In the genomic region with DNA sequence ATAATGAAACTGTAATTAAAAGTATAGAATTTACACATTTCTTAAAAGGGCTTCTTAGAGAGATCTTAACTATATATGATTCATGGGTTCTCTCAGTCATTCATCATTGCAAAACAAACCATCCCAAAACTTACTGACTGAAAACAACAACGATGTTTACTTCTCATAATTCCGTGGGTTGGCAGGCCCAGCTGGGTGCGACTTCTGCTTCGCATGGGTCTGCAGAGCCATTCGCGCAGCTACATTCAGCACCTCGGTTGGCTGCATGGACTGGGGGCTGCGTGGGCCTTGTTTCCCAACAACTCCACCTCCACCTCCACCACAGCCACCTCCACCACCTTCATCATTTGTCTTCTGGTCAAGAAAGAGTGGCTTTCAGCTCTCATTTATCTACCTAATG, we compare ENCODE assay signal across 19 cellular contexts. TPM values are rescaled to one million over a fixed set of nuclear protein-coding genes. Genes with fewer than 3 reads are reported as not detected.
A peak's percentile ranks its signal among the peaks of the same experiment; 100 is the strongest.
DNase-seq lines count a peak whose midpoint lies in the region; ATAC-seq and TF ChIP-seq lines count a peak whose summit lies in the region.
"Had no signal": no experiment of that assay in that cellular context is flagged by ENCODE, and none has a peak within 500 bp of the region (broad histone marks: within the 10 kb centered on the region; RNA-seq: fewer than 3 reads in every experiment).

No MANE protein-coding gene starts in this region.

- H3K79me2 ChIP-seq in neural progenitor cell (ENCODE audit: low read depth) (no peaks in the 10 kb centered on the region), smooth muscle cell (ENCODE audit: low read depth) (no peaks in the 10 kb centered on the region)

- no peak overlapping the region for H2AFZ ChIP-seq in neural progenitor cell (replicated peaks)
- no peak overlapping the region for H2AFZ ChIP-seq in smooth muscle cell (ENCODE audit: low read depth)
- H2AFZ ChIP-seq: GM23338 had no signal

- H3F3A ChIP-seq in neural progenitor cell (ENCODE audit: low read depth), result peaks cover 6% of the 10 kb centered on the region
- no peaks in the 10 kb centered on the region for H3F3A ChIP-seq in smooth muscle cell (ENCODE audit: low read depth)

- H3K4me2 ChIP-seq in neural progenitor cell (peak overlapping the region; percentile 59), smooth muscle cell (peak overlapping the region; percentile 47)
- H3K4me2 ChIP-seq: BLaER1, GM23338 had no signal

- peaks cover 22% of the 10 kb centered on the region for H3K36me3 Mint-ChIP-seq in activated CD4-positive, alpha-beta T cell treated with anti-CD3 and anti-CD28 coated beads, Interleukin-2, amount 10 ng/mL, durations not matched to agents 7 days and 5 days (ENCODE audit: low read depth)
- peaks cover 92% of the 10 kb centered on the region for H3K36me3 Mint-ChIP-seq in dendritic cell treated with granulocyte-macrophage colony-stimulating factor and Interleukin-4, amounts not matched to agents 40 ng/mL and 50 ng/mL, for 4 days (ENCODE audit: low read depth)
- H3K36me3 Mint-ChIP-seq in neural progenitor cell, result no peaks in the 10 kb centered on the region
- no peaks in the 10 kb centered on the region for H3K36me3 Mint-ChIP-seq in stimulated activated memory B cell treated with anti-CD40 and anti-IgM and Interleukin-4, amounts not matched to agents 10 μg/mL and 1 μg/mL and 100 μg/mL, for 72 hours

- peaks cover 5% of the 10 kb centered on the region for H3K27me3 Mint-ChIP-seq in activated CD4-positive, alpha-beta T cell treated with anti-CD3 and anti-CD28 coated beads, Interleukin-2, amount 10 ng/mL, durations not matched to agents 7 days and 5 days
- no peaks in the 10 kb centered on the region for H3K27me3 Mint-ChIP-seq in dendritic cell treated with granulocyte-macrophage colony-stimulating factor and Interleukin-4, amounts not matched to agents 40 ng/mL and 50 ng/mL, for 4 days
- H3K27me3 Mint-ChIP-seq in neural progenitor cell (ENCODE audit: insufficient read depth, low read depth), result peaks cover 13% of the 10 kb centered on the region
- peaks cover 16% of the 10 kb centered on the region for H3K27me3 Mint-ChIP-seq in stimulated activated memory B cell treated with anti-CD40 and anti-IgM and Interleukin-4, amounts not matched to agents 10 μg/mL and 1 μg/mL and 100 μg/mL, for 72 hours
- H3K27me3 Mint-ChIP-seq: CD4-positive, CD25-positive, alpha-beta regulatory T cell had no signal

- no peak overlapping the region for H3K27ac ChIP-seq in neural progenitor cell
- H3K27ac ChIP-seq in smooth muscle cell (ENCODE audit: low read depth), result peak overlapping the region; percentile 81
- H3K27ac ChIP-seq: BLaER1 had no signal

- peaks cover 17% of the 10 kb centered on the region for H3K4me1 ChIP-seq in neural progenitor cell
- H3K4me1 ChIP-seq in smooth muscle cell (ENCODE audit: low read depth), result peaks cover 14% of the 10 kb centered on the region

- H4K20me1 ChIP-seq in neural progenitor cell (ENCODE audit: low read depth) (no peaks in the 10 kb centered on the region), smooth muscle cell (ENCODE audit: low read depth) (no peaks in the 10 kb centered on the region)
- H4K20me1 ChIP-seq: BLaER1 had no signal

- no peak for ATAC-seq in stimulated activated memory B cell treated with anti-CD40 and anti-IgM and Interleukin-4, amounts not matched to agents 10 μg/mL and 1 μg/mL and 100 μg/mL, for 72 hours

- CTCF ChIA-PET in activated CD4-positive, alpha-beta T cell treated with anti-CD3 and anti-CD28 coated beads, Interleukin-2, amount 10 ng/mL, durations not matched to agents 7 days and 5 days (lab: Charles Lee), result interaction anchor here (1.4 to 2.7 kb wide), 4 partner anchors 10 to 23 kb away, joined by 3 to 8 read pairs (median 6); no protein-coding TSS in a partner anchor

- no peaks in the 10 kb centered on the region for H3K36me3 ChIP-seq in neural progenitor cell
- no peaks in the 10 kb centered on the region for H3K36me3 ChIP-seq in smooth muscle cell (ENCODE audit: low read depth)
- H3K36me3 ChIP-seq: BLaER1 had no signal

- peaks cover 38% of the 10 kb centered on the region for H3K4me1 Mint-ChIP-seq in activated CD4-positive, alpha-beta T cell treated with anti-CD3 and anti-CD28 coated beads, Interleukin-2, amount 10 ng/mL, durations not matched to agents 7 days and 5 days
- H3K4me1 Mint-ChIP-seq in dendritic cell treated with granulocyte-macrophage colony-stimulating factor and Interleukin-4, amounts not matched to agents 40 ng/mL and 50 ng/mL, for 4 days (ENCODE audit: low read depth), result peaks cover 93% of the 10 kb centered on the region
- H3K4me1 Mint-ChIP-seq in neural progenitor cell, result peaks cover 25% of the 10 kb centered on the region
- H3K4me1 Mint-ChIP-seq in stimulated activated memory B cell treated with anti-CD40 and anti-IgM and Interleukin-4, amounts not matched to agents 10 μg/mL and 1 μg/mL and 100 μg/mL, for 72 hours, result peaks cover 28% of the 10 kb centered on the region

- no peaks in the 10 kb centered on the region for H3K9me3 ChIP-seq in neural progenitor cell (ENCODE audit: low read depth)
- H3K9me3 ChIP-seq in smooth muscle cell (replicated peaks; ENCODE audit: low read depth), result no peaks in the 10 kb centered on the region
- H3K9me3 ChIP-seq: BLaER1 had no signal

- TF ChIP-seq CTCF in neural progenitor cell (IDR thresholded peaks at IDR 0.05) (no peak), smooth muscle cell (IDR thresholded peaks at IDR 0.05; ENCODE audit: borderline replicate concordance, insufficient read depth, poor library complexity, severe bottlenecking) (no peak)

- POLR2A ChIA-PET in activated CD4-positive, alpha-beta T cell treated with anti-CD3 and anti-CD28 coated beads, Interleukin-2, amount 10 ng/mL, durations not matched to agents 7 days and 5 days (lab: Charles Lee), result no interaction called here

- 66% methylated on average over 8 of the region's 8 CpGs for WGBS in smooth muscle cell (ENCODE audit: low lambda C conversion rate)

- H3K27me3 ChIP-seq in neural progenitor cell (peaks cover 40% of the 10 kb centered on the region), smooth muscle cell (ENCODE audit: low read depth) (no peaks in the 10 kb centered on the region)
- H3K27me3 ChIP-seq: BLaER1 had no signal

- intact Hi-C loops in dendritic cell treated with granulocyte-macrophage colony-stimulating factor and Interleukin-4, amounts not matched to agents 40 ng/mL and 50 ng/mL, for 4 days (cut with micrococcal nuclease), result no loop called here
- intact Hi-C loops in head of caudate nucleus (cut with DNase I), result no loop called here

- H3K9ac ChIP-seq in neural progenitor cell (no peak overlapping the region), smooth muscle cell (ENCODE audit: low read depth) (no peak overlapping the region)
- H3K9ac ChIP-seq: BLaER1 had no signal

- no peak overlapping the region for H3K4me3 Mint-ChIP-seq in activated CD4-positive, alpha-beta T cell treated with anti-CD3 and anti-CD28 coated beads, Interleukin-2, amount 10 ng/mL, durations not matched to agents 7 days and 5 days
- peak overlapping the region; percentile 67 for H3K4me3 Mint-ChIP-seq in dendritic cell treated with granulocyte-macrophage colony-stimulating factor and Interleukin-4, amounts not matched to agents 40 ng/mL and 50 ng/mL, for 4 days
- H3K4me3 Mint-ChIP-seq in neural progenitor cell, result no peak overlapping the region
- no peak overlapping the region for H3K4me3 Mint-ChIP-seq in stimulated activated memory B cell treated with anti-CD40 and anti-IgM and Interleukin-4, amounts not matched to agents 10 μg/mL and 1 μg/mL and 100 μg/mL, for 72 hours
- H3K4me3 Mint-ChIP-seq: CD4-positive, CD25-positive, alpha-beta regulatory T cell; GM23338 had no signal

- H3K9me3 Mint-ChIP-seq in activated CD4-positive, alpha-beta T cell treated with anti-CD3 and anti-CD28 coated beads, Interleukin-2, amount 10 ng/mL, durations not matched to agents 7 days and 5 days, result peaks cover 16% of the 10 kb centered on the region
- H3K9me3 Mint-ChIP-seq in dendritic cell treated with granulocyte-macrophage colony-stimulating factor and Interleukin-4, amounts not matched to agents 40 ng/mL and 50 ng/mL, for 4 days, result no peaks in the 10 kb centered on the region
- H3K9me3 Mint-ChIP-seq in neural progenitor cell, result no peaks in the 10 kb centered on the region
- H3K9me3 Mint-ChIP-seq in stimulated activated memory B cell treated with anti-CD40 and anti-IgM and Interleukin-4, amounts not matched to agents 10 μg/mL and 1 μg/mL and 100 μg/mL, for 72 hours, result no peaks in the 10 kb centered on the region
- H3K9me3 Mint-ChIP-seq: GM23338 had no signal

- H3K4me3 ChIP-seq in neural progenitor cell, result no peak overlapping the region
- H3K4me3 ChIP-seq in smooth muscle cell, result no peak overlapping the region
- H3K4me3 ChIP-seq: BLaER1, GM23338 had no signal

- H3K27ac Mint-ChIP-seq in activated CD4-positive, alpha-beta T cell treated with anti-CD3 and anti-CD28 coated beads, Interleukin-2, amount 10 ng/mL, durations not matched to agents 7 days and 5 days, result peak overlapping the region; percentile 41
- peak overlapping the region; percentile 38 for H3K27ac Mint-ChIP-seq in dendritic cell treated with granulocyte-macrophage colony-stimulating factor and Interleukin-4, amounts not matched to agents 40 ng/mL and 50 ng/mL, for 4 days
- H3K27ac Mint-ChIP-seq in neural progenitor cell, result no peak overlapping the region
- no peak overlapping the region for H3K27ac Mint-ChIP-seq in stimulated activated memory B cell treated with anti-CD40 and anti-IgM and Interleukin-4, amounts not matched to agents 10 μg/mL and 1 μg/mL and 100 μg/mL, for 72 hours
- H3K27ac Mint-ChIP-seq: CD4-positive, CD25-positive, alpha-beta regulatory T cell; GM23338 had no signal

- DNase-seq in activated CD4-positive, alpha-beta T cell treated with anti-CD3 and anti-CD28 coated beads, Interleukin-2, amount 10 ng/mL, durations not matched to agents 7 days and 5 days, result no peak
- no peak for DNase-seq in activated CD4-positive, alpha-beta T cell treated with anti-CD3 and anti-CD28 coated beads for 1 hour
- DNase-seq in neural progenitor cell (ENCODE audit: low spot score), result no peak
- no peak for DNase-seq in smooth muscle cell (lab: John Stamatoyannopoulos, UW; ENCODE audit: unreplicated experiment)
- DNase-seq in head of caudate nucleus, result no peak
- DNase-seq in C1 segment of cervical spinal cord (lab: John Stamatoyannopoulos, UW), result no peak
- DNase-seq: 8988T; CD4-positive, CD25-positive, alpha-beta regulatory T cell; CD8-positive, alpha-beta memory T cell; COR-L47; DMS 273 treated with DMSO at 0.1 percent for 48 hours; DMS53 had no signal

RNA-seq across cellular contexts. Expression of gene SLAMF8, which starts 4.1 kb away (rescaled TPM):
- under 1 TPM; 0.47 to 0.89 TPM for total RNA-seq in activated CD4-positive, alpha-beta T cell treated with anti-CD3 and anti-CD28 coated beads, Interleukin-2, amount 10 ng/mL, durations not matched to agents 7 days and 5 days
- total RNA-seq in neural progenitor cell (ENCODE audit: low replicate concordance) (not detected in 2 replicates), smooth muscle cell (10.8 and 11.0 TPM in 2 replicates)
- polyA plus RNA-seq in smooth muscle cell, result 13.5 and 15.1 TPM in 2 replicates
- total RNA-seq: A673; CD4-positive, CD25-positive, alpha-beta regulatory T cell; GM23338; IMR-90 had no signal
- polyA plus RNA-seq: AG04450, GM23338 had no signal

RNA-seq across cellular contexts. Expression of gene FCRL6, which starts 28.6 kb away (rescaled TPM):
- total RNA-seq in activated CD4-positive, alpha-beta T cell treated with anti-CD3 and anti-CD28 coated beads, Interleukin-2, amount 10 ng/mL, durations not matched to agents 7 days and 5 days, result under 1 TPM in 1 of 2 experiments, not detected in 1; 0.15 TPM
- total RNA-seq in neural progenitor cell (ENCODE audit: low replicate concordance) (not detected in 2 replicates), smooth muscle cell (not detected in 2 replicates)
- not detected in 2 replicates for polyA plus RNA-seq in smooth muscle cell
- total RNA-seq: CD4-positive, CD25-positive, alpha-beta regulatory T cell; GM23338; IMR-90 had no signal
- polyA plus RNA-seq: AG04450, GM23338, IMR-90 had no signal

RNA-seq across cellular contexts. Expression of gene VSIG8, which starts 31.7 kb away (rescaled TPM):
- total RNA-seq in activated CD4-positive, alpha-beta T cell treated with anti-CD3 and anti-CD28 coated beads, Interleukin-2, amount 10 ng/mL, durations not matched to agents 7 days and 5 days, result not detected
- total RNA-seq in neural progenitor cell (ENCODE audit: low replicate concordance), result not detected in 2 replicates
- not detected in 2 replicates for total RNA-seq in smooth muscle cell
- 0.29 and 1.3 TPM in 2 replicates for polyA plus RNA-seq in smooth muscle cell
- total RNA-seq: A673; CD4-positive, CD25-positive, alpha-beta regulatory T cell; CD8-positive, alpha-beta memory T cell; GM23338; IMR-90 had no signal
- polyA plus RNA-seq: AG04450; CD4-positive, CD25-positive, alpha-beta regulatory T cell; CD8-positive, alpha-beta memory T cell; GM23338; IMR-90 had no signal

RNA-seq across cellular contexts. Expression of gene DUSP23, which starts 50.0 kb away (rescaled TPM):
- total RNA-seq in activated CD4-positive, alpha-beta T cell treated with anti-CD3 and anti-CD28 coated beads, Interleukin-2, amount 10 ng/mL, durations not matched to agents 7 days and 5 days, result 10 to 100 TPM; 22.9 to 23.8 TPM
- 3.1 and 19.8 TPM in 2 replicates for total RNA-seq in neural progenitor cell (ENCODE audit: low replicate concordance)
- total RNA-seq in smooth muscle cell, result 11.4 and 32.9 TPM in 2 replicates
- polyA plus RNA-seq in smooth muscle cell, result 41.4 and 47.4 TPM in 2 replicates

Comparison
In these comparisons a context has a peak if more than half of its experiments do, and no peak if none do; other contexts are left out.
1. H3K27ac Mint-ChIP-seq: peak in activated CD4-positive, alpha-beta T cell treated with anti-CD3 and anti-CD28 coated beads, Interleukin-2, amount 10 ng/mL, durations not matched to agents 7 days and 5 days (single experiment) and dendritic cell treated with granulocyte-macrophage colony-stimulating factor and Interleukin-4, amounts not matched to agents 40 ng/mL and 50 ng/mL, for 4 days (single experiment); none in neural progenitor cell (single experiment) and stimulated activated memory B cell treated with anti-CD40 and anti-IgM and Interleukin-4, amounts not matched to agents 10 μg/mL and 1 μg/mL and 100 μg/mL, for 72 hours (single experiment).